In genomic region chr1:96865731-96866684, GRCh38 we compare ENCODE assay signal across 13 cellular contexts.
DNase-seq lines count a peak whose midpoint lies in the region; ATAC-seq and TF ChIP-seq lines count a peak whose summit lies in the region.
"Had no signal": no experiment of that assay in that cellular context is flagged by ENCODE, and none has a peak within 500 bp of the region (broad histone marks: within the 10 kb centered on the region; RNA-seq: fewer than 3 reads in every experiment).

No MANE protein-coding gene starts in this region.

- H3K4me2 ChIP-seq in mammary epithelial cell (ENCODE audit: insufficient read depth, low read depth, low read length), result peak overlapping the region; percentile 6

- 58% methylated on average over 3 of the region's 3 CpGs for WGBS in mammary epithelial cell (ENCODE audit: low coverage, missing lambda C conversion rate)

- no peaks in the 10 kb centered on the region for H4K20me1 ChIP-seq in mammary epithelial cell (ENCODE audit: insufficient read depth, low read length)

- H3K36me3 ChIP-seq in mammary epithelial cell (ENCODE audit: insufficient read depth, low read length) (no peaks in the 10 kb centered on the region), upper lobe of right lung (no peaks in the 10 kb centered on the region)

- H3K9ac ChIP-seq in mammary epithelial cell (ENCODE audit: insufficient read depth, low read length), result no peak overlapping the region

- H3K27me3 ChIP-seq in mammary epithelial cell (ENCODE audit: insufficient read depth, low read length) (no peaks in the 10 kb centered on the region), upper lobe of right lung (no peaks in the 10 kb centered on the region)

- H2AFZ ChIP-seq in mammary epithelial cell (ENCODE audit: low read depth, low read length), result peak overlapping the region; percentile 19

- intact Hi-C loops in mammary epithelial cell (cut with micrococcal nuclease), result no loop called here
- intact Hi-C loops in upper lobe of right lung (cut with DNase I), result no loop called here
- intact Hi-C loops in posterior vena cava (cut with DNase I), result no loop called here

- in situ Hi-C loops in mammary epithelial cell (cut with MboI; ENCODE audit: low sequenced_read_pairs in 2 of 2), result no loop called here

- BruUV-seq in mammary epithelial cell (replicated peaks; lab: Mats Ljungman, UMichigan), result no TSS peak

- H3K27ac ChIP-seq in mammary epithelial cell (ENCODE audit: insufficient read depth, low read depth, low read length) (peak overlapping the region; percentile 50), upper lobe of right lung (peak overlapping the region; percentile 55)

- H3K4me3 ChIP-seq in mammary epithelial cell (replicated peaks in 1 of 3; ENCODE audit: insufficient read depth in 1 of 3, low read depth in 2 of 3, low read length in 3 of 3) (no peak overlapping the region), upper lobe of right lung (no peak overlapping the region)

- peak; percentile 64 for ATAC-seq in upper lobe of right lung
- ATAC-seq: activated naive CD8-positive, alpha-beta T cell treated with anti-CD3 and anti-CD28 coated beads, Interleukin-2, amount 50 U/mL, for 24 hours had no signal

- DNase-seq in NCI-H2029 (lab: John Stamatoyannopoulos, UW), result peak; percentile 9
- no peak for DNase-seq in NCI-H2029 treated with DMSO at 0.1 percent for 48 hours (lab: John Stamatoyannopoulos, UW)
- DNase-seq in mammary epithelial cell, result peak; percentile 79
- DNase-seq in left kidney (ENCODE audit: low read depth, low spot score), result peak; percentile 60
- DNase-seq in upper lobe of right lung, result no peak
- no peak for DNase-seq in SHP77 (lab: John Stamatoyannopoulos, UW)
- DNase-seq in NOMO-1 (lab: John Stamatoyannopoulos, UW; ENCODE audit: unreplicated experiment in 2 of 2), result no peak
- no peak for DNase-seq in posterior vena cava (ENCODE audit: low spot score)
- DNase-seq: ACHN; activated naive CD8-positive, alpha-beta T cell treated with anti-CD3 and anti-CD28 coated beads, Interleukin-2, amount 50 U/mL, for 24 hours; islet precursor cell; NCI-H1694; stimulated activated CD4-positive, alpha-beta T cell treated with anti-CD3 and anti-CD28 coated beads, Interleukin-4, amount 100 ng/mL, for 1 hour had no signal

- H3K4me1 ChIP-seq in mammary epithelial cell (ENCODE audit: insufficient read depth, low read length), result peaks cover 3% of the 10 kb centered on the region
- no peaks in the 10 kb centered on the region for H3K4me1 ChIP-seq in upper lobe of right lung

- no peak for TF ChIP-seq CTCF in mammary epithelial cell (conservative IDR thresholded peaks at IDR 0.05 in 1 of 2, IDR thresholded peaks at IDR 0.05 in 1 of 2; ENCODE audit: extremely low read depth in 1 of 2, insufficient read depth in 1 of 2, low read depth in 1 of 2, low read length in 2 of 2)
- no peak for TF ChIP-seq CTCF in upper lobe of right lung (IDR thresholded peaks at IDR 0.05)

- H3K79me2 ChIP-seq in mammary epithelial cell (ENCODE audit: insufficient read depth, low read length), result no peaks in the 10 kb centered on the region

- no peaks in the 10 kb centered on the region for H3K9me3 ChIP-seq in mammary epithelial cell (replicated peaks; ENCODE audit: insufficient read depth, low read length)
- H3K9me3 ChIP-seq in upper lobe of right lung, result no peaks in the 10 kb centered on the region

- CTCF ChIA-PET in mammary epithelial cell (lab: Charles Lee; ENCODE audit: low non-redundant PET), result no interaction called here

- dilution Hi-C loops in mammary epithelial cell (cut with HindIII; ENCODE audit: low sequenced_read_pairs), result no loop called here

Comparison
In these comparisons a context has a peak if more than half of its experiments do, and no peak if none do; other contexts are left out.
1. DNase-seq: peak in NCI-H2029 (single experiment), mammary epithelial cell (single experiment) and left kidney (single experiment); none in NCI-H2029 treated with DMSO at 0.1 percent for 48 hours (single experiment), upper lobe of right lung (single experiment), SHP77 (0 of 2), NOMO-1 (0 of 2) and posterior vena cava (single experiment).